11 cellular contexts compared by ENCODE assay signal in the genomic region with DNA sequence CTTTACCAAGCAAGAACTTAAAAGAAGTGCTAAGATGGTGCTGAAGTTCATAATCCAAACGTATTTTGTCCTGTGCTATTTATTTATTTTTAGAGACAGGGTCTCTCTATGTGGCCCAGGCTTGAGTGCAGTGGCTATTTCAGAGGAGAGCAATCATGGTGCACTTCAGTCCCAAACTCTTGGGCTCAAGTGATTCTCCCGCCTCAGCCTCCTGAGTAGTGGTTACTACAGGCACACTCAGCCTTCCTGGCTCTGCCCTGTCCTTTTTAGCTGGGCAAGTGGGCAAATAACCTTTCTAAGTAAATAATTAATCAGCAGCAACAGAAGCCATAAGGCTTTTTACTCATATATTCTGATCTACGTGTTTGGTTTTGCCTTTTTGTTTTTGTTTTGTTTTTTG. TPM values are rescaled to one million over a fixed set of nuclear protein-coding genes. Genes with fewer than 3 reads are reported as not detected.
DNase-seq lines count a peak whose midpoint lies in the region; ATAC-seq and TF ChIP-seq lines count a peak whose summit lies in the region.
"Had no signal": no experiment of that assay in that cellular context is flagged by ENCODE, and none has a peak within 500 bp of the region (broad histone marks: within the 10 kb centered on the region; RNA-seq: fewer than 3 reads in every experiment).

No MANE protein-coding gene starts in this region.

- TF ChIP-seq CTCF in body of pancreas (IDR thresholded peaks at IDR 0.05) (no peak), osteoblast (IDR thresholded peaks at IDR 0.05; ENCODE audit: extremely low read depth, low read depth, low read length) (no peak)

- H3K4me2 ChIP-seq in osteoblast (ENCODE audit: insufficient read depth, low read length): peak overlapping the region; percentile 86

- no peaks in the 10 kb centered on the region for H3K27me3 Mint-ChIP-seq in activated CD4-positive, alpha-beta T cell treated with anti-CD3 and anti-CD28 coated beads for 36 hours

- no peak for DNase-seq in activated CD4-positive, alpha-beta T cell treated with anti-CD3 and anti-CD28 coated beads for 36 hours
- DNase-seq in activated CD4-positive, alpha-beta T cell treated with anti-CD3 and anti-CD28 coated beads, Interleukin-2, amount 50 U/mL, for 1 hour: no peak
- no peak for DNase-seq in MG63
- DNase-seq in body of pancreas: peak in 3 of 4 donors; percentile 24 to 41 (median 38)
- DNase-seq in osteoblast (ENCODE audit: insufficient read length, low spot score, missing footprints): peak; percentile 30
- DNase-seq in GF-D8 (lab: John Stamatoyannopoulos, UW): no peak
- no peak for DNase-seq in KG1 (lab: John Stamatoyannopoulos, UW)
- DNase-seq: amniotic stem cell; NK-92 treated with Interleukin-12 subunit alpha and Interleukin-12 subunit beta, amount 100 ng/mL, for 24 hours had no signal

- no peaks in the 10 kb centered on the region for H4K20me1 ChIP-seq in osteoblast (ENCODE audit: insufficient read depth, low read length)

- H3K4me1 ChIP-seq in body of pancreas: peaks cover 42% of the 10 kb centered on the region
- H3K4me1 ChIP-seq in osteoblast (ENCODE audit: insufficient read depth, low read length): peaks cover 36% of the 10 kb centered on the region

- H3K9me3 Mint-ChIP-seq in activated CD4-positive, alpha-beta T cell treated with anti-CD3 and anti-CD28 coated beads for 36 hours (ENCODE audit: low read depth): no peaks in the 10 kb centered on the region

- no peak for ATAC-seq in activated CD4-positive, alpha-beta T cell treated with anti-CD3 and anti-CD28 coated beads for 36 hours
- ATAC-seq in body of pancreas (no peak), GM21825 (IDR thresholded peaks at IDR 0.05; ENCODE audit: unreplicated experiment) (no peak)

- peaks cover 47% of the 10 kb centered on the region for H3K4me1 Mint-ChIP-seq in activated CD4-positive, alpha-beta T cell treated with anti-CD3 and anti-CD28 coated beads for 36 hours

- H3K4me3 Mint-ChIP-seq in activated CD4-positive, alpha-beta T cell treated with anti-CD3 and anti-CD28 coated beads for 36 hours: peak overlapping the region; percentile 99

- H3K27ac ChIP-seq in body of pancreas: peak overlapping the region in 3 of 4 donors; percentile 11 to 50 (median 41)
- H3K27ac ChIP-seq in osteoblast (ENCODE audit: low read depth, low read length): peak overlapping the region; percentile 57
- H3K27ac ChIP-seq: prostate gland had no signal

- peaks cover 25% of the 10 kb centered on the region for H3K36me3 Mint-ChIP-seq in activated CD4-positive, alpha-beta T cell treated with anti-CD3 and anti-CD28 coated beads for 36 hours (ENCODE audit: low read depth)

- H3K4me3 ChIP-seq in MG63 (peak overlapping the region; percentile 66; the same call in 1 of the 2 replicates), body of pancreas (no peak overlapping the region), osteoblast (ENCODE audit: insufficient read depth, low read length) (no peak overlapping the region)
- H3K4me3 ChIP-seq: prostate gland had no signal

- no peak overlapping the region for H2AFZ ChIP-seq in osteoblast (ENCODE audit: low read length)

- H3K36me3 ChIP-seq in MG63: no peaks in the 10 kb centered on the region; the same call in 1 of the 2 replicates
- no peaks in the 10 kb centered on the region for H3K36me3 ChIP-seq in body of pancreas (replicated peaks in 1 of 2; ENCODE audit: insufficient read depth in 1 of 2, low read depth in 2 of 2)
- H3K36me3 ChIP-seq in osteoblast (ENCODE audit: insufficient read depth, low read length): no peaks in the 10 kb centered on the region
- H3K36me3 ChIP-seq: prostate gland had no signal

- peak overlapping the region; percentile 99 for H3K27ac Mint-ChIP-seq in activated CD4-positive, alpha-beta T cell treated with anti-CD3 and anti-CD28 coated beads for 36 hours

- TF ChIP-seq POLR2A in body of pancreas (IDR thresholded peaks at IDR 0.05): no peak

- H3K27me3 ChIP-seq in MG63 (no peaks in the 10 kb centered on the region), body of pancreas (no peaks in the 10 kb centered on the region), osteoblast (ENCODE audit: insufficient read depth, low read length) (no peaks in the 10 kb centered on the region)

- POLR2A ChIA-PET in activated CD4-positive, alpha-beta T cell treated with anti-CD3 and anti-CD28 coated beads for 36 hours (lab: Charles Lee): interaction anchor here (0.8 to 1.4 kb wide), 2 partner anchors 18 to 165 kb away, joined by 4 to 11 read pairs; a partner anchor contains a TSS

- 21 to 29% methylated on average over 3 of the region's 3 CpGs for WGBS in body of pancreas, 2 donors

- intact Hi-C loops in activated CD4-positive, alpha-beta T cell treated with anti-CD3 and anti-CD28 coated beads for 36 hours (cut with DNase I, micrococcal nuclease): loop anchor here (1.0 to 10.0 kb wide), 9 partner anchors 26 to 1419 kb away; a partner anchor contains a TSS
- intact Hi-C loops in body of pancreas (cut with DNase I): no loop called here

- H3K79me2 ChIP-seq in osteoblast (ENCODE audit: insufficient read depth, low read length): peaks cover 67% of the 10 kb centered on the region

- H3K9me3 ChIP-seq in MG63 (no peaks in the 10 kb centered on the region), body of pancreas (no peaks in the 10 kb centered on the region), osteoblast (ENCODE audit: low read depth, low read length) (no peaks in the 10 kb centered on the region)
- H3K9me3 ChIP-seq: prostate gland had no signal

- CTCF ChIA-PET in activated CD4-positive, alpha-beta T cell treated with anti-CD3 and anti-CD28 coated beads for 36 hours (lab: Charles Lee): interaction anchor here (0.9 to 3.0 kb wide), 5 partner anchors 9 to 180 kb away, joined by 3 to 13 read pairs (median 3); no protein-coding TSS in a partner anchor

RNA-seq across cellular contexts. Expression of a gene that starts 2.6 kb away (rescaled TPM):
- 100 to 1,000 TPM; 194 to 232 TPM for total RNA-seq in activated CD4-positive, alpha-beta T cell treated with anti-CD3 and anti-CD28 coated beads for 36 hours
- total RNA-seq in MG63 (2014; rRNA removed; shearing (Covaris generic); ENCODE audit: low replicate concordance): 34.1 and 39.9 TPM in 2 replicates
- total RNA-seq in body of pancreas: 10 to 100 TPM; 38.1 to 40.2 TPM
- total RNA-seq in osteoblast: 53.0 and 58.6 TPM in 2 replicates

RNA-seq across cellular contexts. Expression of a gene that starts 17.8 kb away (rescaled TPM):
- total RNA-seq in activated CD4-positive, alpha-beta T cell treated with anti-CD3 and anti-CD28 coated beads for 36 hours: 10 to 100 TPM; 41.6 to 51.3 TPM
- 31.7 and 49.4 TPM in 2 replicates for total RNA-seq in MG63 (2014; rRNA removed; shearing (Covaris generic); ENCODE audit: low replicate concordance)
- 10 to 100 TPM; 23.3 to 52.4 TPM for total RNA-seq in body of pancreas
- total RNA-seq in osteoblast: 68.4 and 75.3 TPM in 2 replicates

Comparison
In these comparisons a context has a peak if more than half of its experiments do, and no peak if none do; other contexts are left out.
1. DNase-seq: peak in body of pancreas (3 of 4) and osteoblast (single experiment); none in activated CD4-positive, alpha-beta T cell treated with anti-CD3 and anti-CD28 coated beads for 36 hours (single experiment), activated CD4-positive, alpha-beta T cell treated with anti-CD3 and anti-CD28 coated beads, Interleukin-2, amount 50 U/mL, for 1 hour (single experiment), MG63 (single experiment), GF-D8 (single experiment) and KG1 (single experiment).